1 cellular context compared by ENCODE assay signal in the genomic region with DNA sequence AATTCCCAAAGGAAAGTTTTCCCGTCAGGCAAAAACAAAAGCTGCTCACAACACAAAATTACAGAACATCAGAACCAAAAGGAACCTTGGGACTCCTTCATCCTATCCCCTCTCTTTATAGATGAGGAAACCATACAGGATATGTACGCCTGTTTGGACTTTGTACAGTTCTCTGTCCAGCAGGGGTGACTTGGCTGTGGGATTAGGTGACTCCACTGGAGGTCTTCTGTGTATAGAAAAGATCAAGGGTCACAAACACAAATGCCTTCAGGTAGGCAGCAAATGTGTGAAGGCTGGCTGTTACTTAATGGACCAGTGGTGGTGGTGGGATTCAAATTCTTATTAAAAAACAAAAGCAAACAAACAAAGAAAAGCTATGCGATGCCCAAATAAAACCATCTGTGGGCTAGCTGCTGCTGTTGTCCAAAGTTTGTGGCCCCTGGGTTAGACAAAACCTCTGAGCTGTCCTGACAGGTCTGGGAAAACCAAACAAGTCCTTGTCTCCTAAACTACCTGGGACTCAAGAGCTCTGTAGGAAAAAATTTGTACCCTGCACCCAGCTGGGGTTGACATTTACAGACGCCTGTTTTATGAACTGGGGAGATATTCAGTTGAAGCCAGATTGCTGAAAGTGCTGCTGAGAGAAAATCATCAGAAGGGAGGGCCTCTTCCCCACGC.
TF ChIP-seq lines count a peak whose summit lies in the region.

No MANE protein-coding gene starts in this region.

TF ChIP-seq in GM12878, 131 proteins besides CTCF, POLR2A, EP300 and RAD21:
- TF ChIP-seq SMAD5 (IDR thresholded peaks at IDR 0.05; ENCODE audit: low read depth) (no peak), CBFB (IDR thresholded peaks at IDR 0.05; ENCODE audit: low read depth) (no peak), BHLHE40 (IDR thresholded peaks at IDR 0.05; ENCODE audit: borderline replicate concordance in 1 of 2, low read depth in 2 of 2, low read length in 1 of 2) (no peak), YY1 (IDR thresholded peaks at IDR 0.05; ENCODE audit: low read depth, low read length) (no peak)
